Comparison of ENCODE assay signal across 8 cellular contexts in the genomic region with DNA sequence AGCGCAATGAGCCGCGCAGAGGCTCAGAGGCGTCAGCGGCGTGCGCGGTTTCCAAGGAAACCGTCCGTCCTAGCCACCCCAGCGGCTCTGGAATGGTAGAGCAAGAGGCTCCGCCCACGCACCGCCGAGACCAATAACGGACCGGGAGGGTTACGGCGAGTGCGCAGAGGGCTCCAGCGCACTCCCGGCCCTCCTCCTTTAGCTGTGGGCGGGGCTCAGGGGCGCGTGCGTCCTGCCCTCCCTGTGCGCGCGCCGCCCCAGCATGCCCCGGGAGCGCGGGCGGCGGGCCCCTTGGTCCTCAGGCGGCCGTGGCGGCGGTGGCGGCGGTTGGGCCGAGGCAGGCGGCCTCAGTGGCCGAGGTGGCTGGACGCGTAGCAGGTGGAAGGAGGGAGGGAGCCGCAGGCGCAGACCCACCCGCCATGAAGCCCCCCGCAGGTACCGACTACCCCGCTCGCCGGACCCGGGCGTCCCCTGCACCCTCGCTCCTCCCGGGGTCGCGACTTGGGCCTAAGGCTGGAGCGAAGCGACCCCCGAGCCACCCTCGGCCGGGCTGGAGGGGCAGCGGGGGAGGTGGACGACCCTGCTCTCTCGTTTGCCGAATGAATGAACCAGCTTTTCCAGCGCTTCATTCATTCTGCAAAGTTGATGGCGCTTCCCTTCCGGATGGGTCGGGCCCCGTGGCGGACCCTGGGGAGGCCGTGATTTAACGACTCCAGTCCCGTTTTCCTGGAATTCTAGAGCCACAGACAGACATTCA. TPM values are rescaled to one million over a fixed set of nuclear protein-coding genes. Genes with fewer than 3 reads are reported as not detected.
DNase-seq lines count a peak whose midpoint lies in the region; ATAC-seq, FAIRE-seq and TF ChIP-seq lines count a peak whose summit lies in the region.

A gene (plus strand): TSS at position 260 of the 757 bp plus-strand sequence. CDS start 160 bp downstream, at position 420.

- H3K4me1 Mint-ChIP-seq in IgD-negative memory B cell, result peaks cover 34 to 46% (median 45%) of the 10 kb centered on the region in 3 donors

- H3K9me3 ChIP-seq in mononuclear cell (ENCODE audit: low read depth, low read length), result no peaks in the 10 kb centered on the region

- peaks cover 4% of the 10 kb centered on the region for H3K36me3 Mint-ChIP-seq in IgD-negative memory B cell

- TF ChIP-seq CTCF in D721Med (IDR thresholded peaks at IDR 0.05; ENCODE audit: insufficient read depth, missing control alignments) (no peak), epithelial cell of esophagus (IDR thresholded peaks at IDR 0.05; ENCODE audit: insufficient read depth, low read depth, low read length, missing control alignments) (no peak)

- H3K27me3 ChIP-seq in mononuclear cell (ENCODE audit: insufficient read depth, low read length), result no peaks in the 10 kb centered on the region

- H3K4me3 ChIP-seq in epithelial cell of esophagus (ENCODE audit: low read length) (peak within 1 kb of the TSS; percentile 90), mononuclear cell (ENCODE audit: low read length) (peak within 1 kb of the TSS; percentile 71)

- DNase-seq in D721Med (ENCODE audit: insufficient read length, low spot score) (peak; percentile 66), OCI-M2 (lab: John Stamatoyannopoulos, UW; ENCODE audit: unreplicated experiment) (peak; percentile 91), activated T-cell treated with anti-CD3 and anti-CD28 coated beads for 4 hours (peak; percentile 98), epithelial cell of esophagus (ENCODE audit: low read depth) (peak; percentile 100)
- DNase-seq in stimulated activated CD8-positive, alpha-beta memory T cell treated with anti-CD3 and anti-CD28 coated beads, Interleukin-4, amount 100 ng/mL, for 1 hour (ENCODE audit: low read depth in 2 of 2, low spot score in 1 of 2), result peak; percentile 93 to 98

- H3K4me3 Mint-ChIP-seq in IgD-negative memory B cell, result peak within 1 kb of the TSS; percentile 80 to 95 (median 86)

- peak; percentile 52 for ATAC-seq in GM21528 (IDR thresholded peaks at IDR 0.05; ENCODE audit: low FRiP score, unreplicated experiment)

- peak within 1 kb of the TSS; percentile 82 to 94 (median 93) for H3K27ac Mint-ChIP-seq in IgD-negative memory B cell

- no peaks in the 10 kb centered on the region for H3K9me3 Mint-ChIP-seq in IgD-negative memory B cell

- no peak for FAIRE-seq in D721Med (lab: Jason Lieb, UNC)

- peaks cover 50% of the 10 kb centered on the region for H3K4me1 ChIP-seq in mononuclear cell (ENCODE audit: insufficient read depth, low read length)

- peaks cover 1% of the 10 kb centered on the region for H3K27me3 Mint-ChIP-seq in IgD-negative memory B cell

RNA-seq across cellular contexts. Expression of the gene that starts here (rescaled TPM):
- polyA plus RNA-seq in IgD-negative memory B cell, result 54.4 TPM
- total RNA-seq in mononuclear cell, result 15.4 TPM

Comparison
In these comparisons a context has a peak if more than half of its experiments do, and no peak if none do; other contexts are left out.
1. Peak in every context shown above with its lines: DNase-seq, ATAC-seq and H3K4me3 ChIP-seq.